Comparison of ENCODE assay signal across 8 cellular contexts in genomic region chr19:56671613-56671994, GRCh38. TPM values are rescaled to one million over a fixed set of nuclear protein-coding genes. Genes with fewer than 3 reads are reported as not detected.
DNase-seq lines count a peak whose midpoint lies in the region; ATAC-seq and TF ChIP-seq lines count a peak whose summit lies in the region.

ZNF835 (minus strand) TSS chr19:56671757; CDS start chr19:56665198, 6,559 bp downstream.

- H3K14ac ChIP-seq in IMR-90 (replicated peaks; ENCODE audit: low read depth, low read length), result no peak within 1 kb of the TSS

- POLR2A ChIA-PET in IMR-90 (lab: Charles Lee; ENCODE audit: unreplicated experiment), result no interaction called here

- no peak within 1 kb of the TSS for H2BK15ac ChIP-seq in IMR-90 (ENCODE audit: low read depth, low read length)

- DNase-seq in IMR-90 (no peak), SIG-M5 treated with dmso at 0.1 percent for 504 hours (lab: John Stamatoyannopoulos, UW; ENCODE audit: unreplicated experiment) (no peak)
- peak; percentile 28 to 76 for DNase-seq in activated CD8-positive, alpha-beta memory T cell treated with anti-CD3 and anti-CD28 coated beads for 1 hour (ENCODE audit: extremely low read depth in 1 of 2, low read depth in 1 of 2)
- DNase-seq in effector CD8-positive, alpha-beta T cell (lab: John Stamatoyannopoulos, UW), result peak; percentile 55
- DNase-seq in stimulated activated CD8-positive, alpha-beta memory T cell treated with anti-CD3 and anti-CD28 coated beads, Interleukin-4, amount 100 ng/mL, for 4 hours (ENCODE audit: low read depth in 2 of 2, low spot score in 1 of 2), result peak; percentile 65 to 68

- WGBS in IMR-90 (ENCODE audit: extremely low coverage in 2 of 2, insufficient read length in 1 of 2), 2 experiments, result 5% methylated on average over 10 of the region's 32 CpGs; no CpG with 5 or more reads in 1 of the 2 experiments

- BruUV-seq in IMR-90 (replicated peaks; lab: Mats Ljungman, UMichigan), result no TSS peak

- in situ Hi-C loops in IMR-90 (cut with MboI; ENCODE audit: low sequenced_read_pairs), result no loop called here

- H3K9ac ChIP-seq in IMR-90 (ENCODE audit: low read depth, low read length), result no peak within 1 kb of the TSS

- H3K4me3 ChIP-seq in IMR-90 (ENCODE audit: insufficient read depth, low read depth, low read length), result no peak within 1 kb of the TSS
- H3K4me3 ChIP-seq in mononuclear cell (ENCODE audit: low read length), result peak within 1 kb of the TSS; percentile 46

- H3K9me1 ChIP-seq in IMR-90 (ENCODE audit: insufficient read depth, low read length), result no peaks in the 10 kb centered on the region

- TF ChIP-seq RAD21 in IMR-90 (IDR thresholded peaks at IDR 0.05; ENCODE audit: low read length), result no peak

- H4K5ac ChIP-seq in IMR-90 (ENCODE audit: low read depth, low read length), result no peak within 1 kb of the TSS

- dilution Hi-C loops in IMR-90 (cut with HindIII; ENCODE audit: low sequenced_read_pairs, unreplicated experiment), result no loop called here

- H2AFZ ChIP-seq in IMR-90 (replicated peaks; ENCODE audit: low read length, poor library complexity), result peak within 1 kb of the TSS; percentile 51

- no peak within 1 kb of the TSS for H3K4ac ChIP-seq in IMR-90 (ENCODE audit: low read depth, low read length)

- CTCF ChIA-PET in IMR-90 (lab: Yijun Ruan, JAX), result no interaction called here

- no peaks in the 10 kb centered on the region for H3K4me1 ChIP-seq in IMR-90 (ENCODE audit: control insufficient read depth, insufficient read depth, low read length)
- peaks cover 12% of the 10 kb centered on the region for H3K4me1 ChIP-seq in mononuclear cell (ENCODE audit: insufficient read depth, low read length)

- no peak within 1 kb of the TSS for H3K27ac ChIP-seq in IMR-90 (ENCODE audit: insufficient read depth, low read length)

- H3K18ac ChIP-seq in IMR-90 (ENCODE audit: low read depth, low read length), result no peak within 1 kb of the TSS

- no peak within 1 kb of the TSS for H3K56ac ChIP-seq in IMR-90 (ENCODE audit: extremely low read depth, insufficient read depth, low read length)

- H3K23ac ChIP-seq in IMR-90 (ENCODE audit: low read depth, low read length), result no peak within 1 kb of the TSS

- intact Hi-C loops in IMR-90 (cut with micrococcal nuclease), result no loop called here

- no peak within 1 kb of the TSS for H4K91ac ChIP-seq in IMR-90 (ENCODE audit: insufficient read depth, low read depth, low read length)

- no peak within 1 kb of the TSS for H4K8ac ChIP-seq in IMR-90 (ENCODE audit: low read depth in 2 of 2, low read length in 2 of 2)

- no peak within 1 kb of the TSS for H2BK120ac ChIP-seq in IMR-90 (ENCODE audit: low read depth, low read length)

- H2BK20ac ChIP-seq in IMR-90 (ENCODE audit: low read depth, low read length), result no peak within 1 kb of the TSS

- no peaks in the 10 kb centered on the region for H4K20me1 ChIP-seq in IMR-90 (ENCODE audit: insufficient read depth, low read length)

- ATAC-seq in IMR-90 (ENCODE audit: low read depth) (peak; percentile 21; the same call in 1 of the 2 replicates), HG02938 (IDR thresholded peaks at IDR 0.05; ENCODE audit: unreplicated experiment) (no peak), HG03045 (IDR thresholded peaks at IDR 0.05; ENCODE audit: unreplicated experiment) (no peak)

- H3K9me3 ChIP-seq in IMR-90 (ENCODE audit: control insufficient read depth, insufficient read depth, low read length) (peaks cover 45% of the 10 kb centered on the region), mononuclear cell (ENCODE audit: low read depth, low read length) (no peaks in the 10 kb centered on the region)

- TF ChIP-seq POLR2A in IMR-90 (IDR thresholded peaks at IDR 0.05; ENCODE audit: low read depth, low read length), result no peak

- H3K79me1 ChIP-seq in IMR-90 (ENCODE audit: low read depth in 1 of 2, low read length in 2 of 2), result no peaks in the 10 kb centered on the region

- H3K27me3 ChIP-seq in IMR-90 (ENCODE audit: control insufficient read depth, insufficient read depth, low read length) (no peaks in the 10 kb centered on the region), mononuclear cell (ENCODE audit: insufficient read depth, low read length) (no peaks in the 10 kb centered on the region)

- no peak within 1 kb of the TSS for H2AK5ac ChIP-seq in IMR-90 (ENCODE audit: low read depth, low read length)

- H3K36me3 ChIP-seq in IMR-90 (ENCODE audit: control insufficient read depth, insufficient read depth, low read length), result no peaks in the 10 kb centered on the region

- TF ChIP-seq CTCF in IMR-90 (conservative IDR thresholded peaks at IDR 0.05; ENCODE audit: low read depth, low read length), result no peak

- H2AK9ac ChIP-seq in IMR-90 (replicated peaks; ENCODE audit: low read depth, low read length, poor library complexity), result no peak within 1 kb of the TSS

- H2BK5ac ChIP-seq in IMR-90 (ENCODE audit: low read depth, low read length, poor library complexity, severe bottlenecking), result no peak within 1 kb of the TSS

- no peak within 1 kb of the TSS for H3K4me2 ChIP-seq in IMR-90 (ENCODE audit: low read depth, low read length)

TF ChIP-seq in IMR-90, 13 proteins besides CTCF, POLR2A, EP300 and RAD21:
- no peak for TF ChIP-seq BHLHE40 (IDR thresholded peaks at IDR 0.05; ENCODE audit: low read depth, low read length)
- no peak for TF ChIP-seq CEBPB (IDR thresholded peaks at IDR 0.05; ENCODE audit: low read depth, low read length)
- TF ChIP-seq CHD1 (IDR thresholded peaks at IDR 0.05; ENCODE audit: low read depth, low read length), result no peak
- no peak for TF ChIP-seq MAZ (IDR thresholded peaks at IDR 0.05; ENCODE audit: borderline replicate concordance, low read depth, low read length)
- no peak for TF ChIP-seq RCOR1 (IDR thresholded peaks at IDR 0.05; ENCODE audit: insufficient replicate concordance, low read length)

RNA-seq across cellular contexts. Expression of gene ZNF835, which starts in this region (rescaled TPM):
- not detected in 2 replicates for total RNA-seq in IMR-90 (2012; rRNA removed)
- not detected in 2 replicates for polyA plus RNA-seq in IMR-90 (2012; rRNA removed)
- polyA plus RNA-seq in IMR-90 (2012; cell fraction: cytosol; rRNA removed), result not detected in 2 replicates
- not detected in 2 replicates for polyA plus RNA-seq in IMR-90 (2012; cell fraction: nucleus; rRNA removed; ENCODE audit: low replicate concordance)
- total RNA-seq in mononuclear cell, result 0.42 TPM

Comparison
In these comparisons a context has a peak if more than half of its experiments do, and no peak if none do; other contexts are left out.
1. Peak in ATAC-seq in IMR-90; RNA of the gene not detected or under 1 TPM.
2. DNase-seq: peak in activated CD8-positive, alpha-beta memory T cell treated with anti-CD3 and anti-CD28 coated beads for 1 hour (2 of 2), effector CD8-positive, alpha-beta T cell (single experiment) and stimulated activated CD8-positive, alpha-beta memory T cell treated with anti-CD3 and anti-CD28 coated beads, Interleukin-4, amount 100 ng/mL, for 4 hours (2 of 2); none in IMR-90 (single experiment) and SIG-M5 treated with dmso at 0.1 percent for 504 hours (single experiment).